Comparison of ENCODE assay signal across 22 cellular contexts in the genomic region with DNA sequence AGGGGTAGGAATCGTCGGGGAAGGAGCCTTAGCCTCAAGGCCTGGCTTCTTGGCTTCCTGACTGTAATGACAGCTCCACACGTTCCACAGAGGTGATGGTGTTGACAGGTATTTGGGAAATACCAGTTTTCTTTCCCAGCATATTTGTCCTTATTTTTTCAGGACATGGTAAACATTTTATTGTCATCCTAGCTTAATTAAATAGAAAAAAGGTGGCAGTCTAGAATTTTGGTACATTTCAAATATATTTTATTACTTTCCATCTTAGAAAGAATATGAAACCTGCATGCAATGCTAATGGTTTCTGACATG. TPM values are rescaled to one million over a fixed set of nuclear protein-coding genes. Genes with fewer than 3 reads are reported as not detected.
DNase-seq lines count a peak whose midpoint lies in the region; ATAC-seq and TF ChIP-seq lines count a peak whose summit lies in the region.
"Had no signal": no experiment of that assay in that cellular context is flagged by ENCODE, and none has a peak within 500 bp of the region (broad histone marks: within the 10 kb centered on the region; RNA-seq: fewer than 3 reads in every experiment).

No MANE protein-coding gene starts in this region.

- no peaks in the 10 kb centered on the region for H3K36me3 ChIP-seq in SK-N-SH (replicated peaks in 1 of 2; ENCODE audit: control insufficient read depth in 1 of 2, insufficient read depth in 2 of 2, low read length in 1 of 2)
- H3K36me3 ChIP-seq in OCI-LY1 (ENCODE audit: insufficient read depth, low read length) = no peaks in the 10 kb centered on the region
- H3K36me3 ChIP-seq in suprapubic skin = peaks cover 14% of the 10 kb centered on the region
- no peaks in the 10 kb centered on the region for H3K36me3 ChIP-seq in GM23248 (ENCODE audit: low read depth)

- H3K9me2 ChIP-seq in SK-N-SH (no peaks in the 10 kb centered on the region), OCI-LY1 (ENCODE audit: low read depth, low read length) (no peaks in the 10 kb centered on the region), GM23248 (ENCODE audit: insufficient read depth) (no peaks in the 10 kb centered on the region)

- H3K4me1 Mint-ChIP-seq in chondrocyte (ENCODE audit: low read depth) = peaks cover 6% of the 10 kb centered on the region

- DNase-seq in SK-N-SH (no peak), chondrocyte (ENCODE audit: low spot score) (no peak), suprapubic skin (ENCODE audit: low spot score in 2 of 2) (no peak), GM23248 (no peak), amniotic stem cell (lab: John Stamatoyannopoulos, UW) (no peak)
- DNase-seq: CD4-positive, CD25-positive, alpha-beta regulatory T cell; DMS153; NCI-H1930; NCI-H2107; NCI-H524 treated with DMSO at 0.1 percent for 48 hours; NCI-H774; NK-92 treated with Interleukin-12 subunit alpha and Interleukin-12 subunit beta, amount 100 ng/mL, for 24 hours; T-cell had no signal

- H3K4me3 ChIP-seq in SK-N-SH (ENCODE audit: low read depth in 2 of 2, low read length in 1 of 2) (no peak overlapping the region), OCI-LY1 (ENCODE audit: low read depth, low read length, poor library complexity, severe bottlenecking) (no peak overlapping the region), suprapubic skin (no peak overlapping the region), GM23248 (no peak overlapping the region)
- H3K4me3 ChIP-seq: GM23338 had no signal

- H3K27ac Mint-ChIP-seq in chondrocyte (ENCODE audit: unreplicated experiment) = no peak overlapping the region
- H3K27ac Mint-ChIP-seq: CD4-positive, CD25-positive, alpha-beta regulatory T cell; GM23338; H9; T-cell had no signal

- no peaks in the 10 kb centered on the region for H3K79me2 ChIP-seq in SK-N-SH (ENCODE audit: insufficient read depth)
- no peaks in the 10 kb centered on the region for H3K79me2 ChIP-seq in OCI-LY1 (ENCODE audit: insufficient read depth, low read length)
- H3K79me2 ChIP-seq in GM23248 (ENCODE audit: insufficient read depth) = no peaks in the 10 kb centered on the region

- whole genome bisulfite sequencing in SK-N-SH (ENCODE audit: low lambda C conversion rate) = 15% methylated on average over 3 of the region's 3 CpGs
- WGBS in suprapubic skin = 34% methylated on average over 3 of the region's 3 CpGs
- 6 to 7% methylated on average over 3 of the region's 3 CpGs for WGBS in GM23248 (ENCODE audit: low coverage in 1 of 2, low lambda C conversion rate in 2 of 2, missing lambda C conversion rate in 2 of 2), 2 experiments

- TF ChIP-seq CTCF in SK-N-SH (IDR thresholded peaks at IDR 0.05) (peak; percentile 14; the same call in 1 of the 2 replicates), OCI-LY1 (IDR thresholded peaks at IDR 0.05; ENCODE audit: low read length) (peak; percentile 4; the same call in 1 of the 2 replicates), chondrocyte (IDR thresholded peaks at IDR 0.05) (peak; percentile 47), suprapubic skin (IDR thresholded peaks at IDR 0.05) (no peak)

- no peak for TF ChIP-seq POLR2A in suprapubic skin (IDR thresholded peaks at IDR 0.05)

- H2AFZ ChIP-seq in SK-N-SH (ENCODE audit: low read depth) (no peak overlapping the region), OCI-LY1 (ENCODE audit: low read length) (no peak overlapping the region), GM23248 (no peak overlapping the region)
- H2AFZ ChIP-seq: GM23338 had no signal

- no peaks in the 10 kb centered on the region for H3K9me3 ChIP-seq in SK-N-SH
- H3K9me3 ChIP-seq in OCI-LY1 (ENCODE audit: low read length) = no peaks in the 10 kb centered on the region
- H3K9me3 ChIP-seq in suprapubic skin = no peaks in the 10 kb centered on the region
- H3K9me3 ChIP-seq in GM23248 (ENCODE audit: low read depth) = no peaks in the 10 kb centered on the region

- no peak for TF ChIP-seq RAD21 in SK-N-SH (IDR thresholded peaks at IDR 0.05; ENCODE audit: low read length)

- ATAC-seq in SK-N-SH treated with all-trans-retinoic acid at 6 μM for 48 hours (no peak), HG03108 (IDR thresholded peaks at IDR 0.05; ENCODE audit: unreplicated experiment) (no peak)
- ATAC-seq: T-cell had no signal

- TF ChIP-seq EP300 in SK-N-SH (IDR thresholded peaks at IDR 0.05; ENCODE audit: borderline replicate concordance in 1 of 2, low read depth in 1 of 2, low read length in 1 of 2) (no peak), suprapubic skin (IDR thresholded peaks at IDR 0.05) (no peak)

- no peaks in the 10 kb centered on the region for H3K9me3 Mint-ChIP-seq in chondrocyte (ENCODE audit: low read depth)
- H3K9me3 Mint-ChIP-seq: GM23338, H9, T-cell had no signal

- H3K36me3 Mint-ChIP-seq in chondrocyte (ENCODE audit: low read depth) = no peaks in the 10 kb centered on the region
- H3K36me3 Mint-ChIP-seq: CD4-positive, CD25-positive, alpha-beta regulatory T cell; T-cell had no signal

- in situ Hi-C loops in GM23248 (cut with MboI) = loop anchor here (25.0 kb wide), 1 partner anchor 642 kb away; no protein-coding TSS in a partner anchor

- H3K4me2 ChIP-seq in SK-N-SH (no peak overlapping the region), OCI-LY1 (ENCODE audit: low read length) (no peak overlapping the region), GM23248 (ENCODE audit: unreplicated experiment) (no peak overlapping the region)
- H3K4me2 ChIP-seq: GM23338 had no signal

- no peak overlapping the region for H3K27ac ChIP-seq in SK-N-SH (ENCODE audit: low read depth in 2 of 2, low read length in 1 of 2)
- H3K27ac ChIP-seq in OCI-LY1 (ENCODE audit: low read depth, low read length, poor library complexity, severe bottlenecking) = no peak overlapping the region
- peak overlapping the region; percentile 14 for H3K27ac ChIP-seq in suprapubic skin
- no peak overlapping the region for H3K27ac ChIP-seq in GM23248

- H3K9ac ChIP-seq in SK-N-SH (no peak overlapping the region), OCI-LY1 (ENCODE audit: low read length) (no peak overlapping the region), GM23248 (no peak overlapping the region)

- CTCF ChIA-PET in SK-N-SH (lab: Yijun Ruan, JAX) = interaction anchor here (2.0 to 25.1 kb wide), 5 partner anchors 10 to 261 kb away, joined by 4 to 409 read pairs (median 205); a partner anchor contains a TSS

- H4K20me1 ChIP-seq in SK-N-SH (ENCODE audit: insufficient read depth) (no peaks in the 10 kb centered on the region), OCI-LY1 (ENCODE audit: insufficient read depth, low read length) (no peaks in the 10 kb centered on the region), GM23248 (ENCODE audit: insufficient read depth) (no peaks in the 10 kb centered on the region)

- H3K4me1 ChIP-seq in SK-N-SH (ENCODE audit: control insufficient read depth in 1 of 2, insufficient read depth in 2 of 2, low read depth in 1 of 2, low read length in 1 of 2) (no peaks in the 10 kb centered on the region), OCI-LY1 (ENCODE audit: insufficient read depth, low read length, severe bottlenecking) (no peaks in the 10 kb centered on the region), suprapubic skin (peaks cover 73% of the 10 kb centered on the region), GM23248 (ENCODE audit: insufficient read depth) (0 out of 2 replicates have a peak, but pooled peaks cover 7% of the 10 kb centered on the region)

- no peaks in the 10 kb centered on the region for H3K27me3 ChIP-seq in SK-N-SH (ENCODE audit: insufficient read depth)
- H3K27me3 ChIP-seq in OCI-LY1 (ENCODE audit: insufficient read depth, low read length) = no peaks in the 10 kb centered on the region; the same call in 1 of the 2 replicates
- H3K27me3 ChIP-seq in suprapubic skin = no peaks in the 10 kb centered on the region
- peaks cover 6% of the 10 kb centered on the region; the same call in 1 of the 2 replicates for H3K27me3 ChIP-seq in GM23248 (replicated peaks; ENCODE audit: insufficient read depth)

- H3K27me3 Mint-ChIP-seq in chondrocyte (ENCODE audit: low read depth) = peaks cover 18% of the 10 kb centered on the region

- no peaks in the 10 kb centered on the region for H3F3A ChIP-seq in SK-N-SH (replicated peaks; ENCODE audit: insufficient read depth)
- no peaks in the 10 kb centered on the region for H3F3A ChIP-seq in OCI-LY1 (ENCODE audit: insufficient read depth, low read length)
- H3F3A ChIP-seq in GM23248 (ENCODE audit: insufficient read depth) = no peaks in the 10 kb centered on the region

- H3K4me3 Mint-ChIP-seq in chondrocyte (ENCODE audit: unreplicated experiment) = no peak overlapping the region
- H3K4me3 Mint-ChIP-seq: CD4-positive, CD25-positive, alpha-beta regulatory T cell; GM23338; H9; T-cell had no signal

- POLR2A ChIA-PET in SK-N-SH (lab: Yijun Ruan, JAX) = no interaction called here

TF ChIP-seq in SK-N-SH, 30 proteins besides CTCF, POLR2A, EP300 and RAD21 (continues in another document):
- TF ChIP-seq RXRA (IDR thresholded peaks at IDR 0.05; ENCODE audit: borderline replicate concordance, low read depth) = no peak
- TF ChIP-seq SMC3 (IDR thresholded peaks at IDR 0.05; ENCODE audit: low read depth, low read length) = no peak

TF ChIP-seq in SK-N-SH treated with all-trans-retinoic acid at 6 μM for 48 hours, 23 proteins besides CTCF, POLR2A, EP300 and RAD21 (continues in another document):
- TF ChIP-seq ZFP3 (CRISPR knock-in tag; IDR thresholded peaks at IDR 0.05) = no peak
- TF ChIP-seq ISL1 (CRISPR knock-in tag; IDR thresholded peaks at IDR 0.05) = no peak
- TF ChIP-seq GLIS3 (CRISPR knock-in tag; IDR thresholded peaks at IDR 0.05) = no peak
- no peak for TF ChIP-seq ZC3H10 (CRISPR knock-in tag; IDR thresholded peaks at IDR 0.05)
- TF ChIP-seq PPARA (CRISPR knock-in tag; IDR thresholded peaks at IDR 0.05; ENCODE audit: borderline replicate concordance) = no peak
- TF ChIP-seq OSR1 (CRISPR knock-in tag; IDR thresholded peaks at IDR 0.05) = no peak
- TF ChIP-seq RARB (CRISPR knock-in tag; IDR thresholded peaks at IDR 0.05) = no peak

RNA-seq across cellular contexts. Expression of a gene that starts 8.4 kb away (rescaled TPM):
- 0.05 and 0.08 TPM in 2 replicates for polyA plus RNA-seq in SK-N-SH (2012; rRNA removed)
- polyA plus RNA-seq in SK-N-SH (2012; cell fraction: cytosol; rRNA removed) = 0.04 and 0.09 TPM in 2 replicates
- 0.05 TPM in 2 replicates for polyA plus RNA-seq in SK-N-SH (2012; cell fraction: nucleus; rRNA removed)
- total RNA-seq in chondrocyte = 0.21 TPM in 1 of 3 replicates, not detected in the others
- 100 to 1,000 TPM; 247 to 781 (median 334) TPM for total RNA-seq in suprapubic skin
- total RNA-seq in GM23248 (2014; rRNA removed; shearing (Covaris generic)) = 1.3 TPM in 1 of 2 replicates, not detected in the other
- 0.63 and 0.88 TPM in 2 replicates for polyA plus RNA-seq in GM23248 (2016; fragmentation: Nextera tagmentation; extraction: Ambion mirVana)
- total RNA-seq: CD4-positive, CD25-positive, alpha-beta regulatory T cell; GM23338; HepG2; HT-29; MCF 10A; T-cell had no signal
- polyA plus RNA-seq: CD4-positive, CD25-positive, alpha-beta regulatory T cell; HepG2 had no signal

RNA-seq across cellular contexts. Expression of a gene that starts 34.6 kb away (rescaled TPM):
- polyA plus RNA-seq in SK-N-SH (2012; rRNA removed) (not detected in 2 replicates), GM23248 (2016; fragmentation: Nextera tagmentation; extraction: Ambion mirVana) (not detected in 2 replicates)
- polyA plus RNA-seq in SK-N-SH (2012; cell fraction: cytosol; rRNA removed) = not detected in 2 replicates
- polyA plus RNA-seq in SK-N-SH (2012; cell fraction: nucleus; rRNA removed) = not detected in 2 replicates
- total RNA-seq in chondrocyte (not detected in 3 replicates), suprapubic skin (not detected)
- not detected in 2 replicates for total RNA-seq in GM23248 (2014; rRNA removed; shearing (Covaris generic))
- total RNA-seq: CD4-positive, CD25-positive, alpha-beta regulatory T cell; GM23338; H9; HepG2; HT-29; MCF 10A; T-cell had no signal
- polyA plus RNA-seq: BJ; CD4-positive, CD25-positive, alpha-beta regulatory T cell; HepG2 had no signal

Comparison
In these comparisons a context has a peak if more than half of its experiments do, and no peak if none do; other contexts are left out.
1. CTCF ChIP-seq: peak in SK-N-SH (single experiment), OCI-LY1 (single experiment) and chondrocyte (single experiment); none in suprapubic skin (0 of 2).
2. RNA of a gene that starts 8.4 kb away (total RNA-seq): 247 to 781 TPM in suprapubic skin; 1.3 TPM in GM23248 and 0.21 TPM in chondrocyte; every median in the first group is over 100 times any median in the second.